ENCODE assay signal across 8 cellular contexts in genomic region chr20:56468317-56469076, GRCh38. TPM values are rescaled to one million over a fixed set of nuclear protein-coding genes. Genes with fewer than 3 reads are reported as not detected.
A peak's percentile ranks its signal among the peaks of the same experiment; 100 is the strongest.
DNase-seq lines count a peak whose midpoint lies in the region; ATAC-seq and TF ChIP-seq lines count a peak whose summit lies in the region.

TSS of gene RTF2 (plus strand) at chr20:56468627. CDS start at chr20:56468698, 71 bp downstream.

- TF ChIP-seq CTCF in VCaP (conservative IDR thresholded peaks at IDR 0.05) = no peak

- H3K9ac ChIP-seq in skeletal muscle tissue (ENCODE audit: low read depth in 1 of 3, low read length in 3 of 3) = peak within 1 kb of the TSS; percentile 92 to 95 (median 93)

- H3K27ac ChIP-seq in VCaP (peak within 1 kb of the TSS; percentile 73), skeletal muscle tissue (ENCODE audit: low read depth, low read length) (peak within 1 kb of the TSS; percentile 92)

- peaks cover under 1 to 13% (median 3%) of the 10 kb centered on the region in 3 donors for H3K36me3 ChIP-seq in skeletal muscle tissue (ENCODE audit: control insufficient read depth in 3 of 3, insufficient read depth in 3 of 3, low read length in 3 of 3)

- ATAC-seq in GM18870 (IDR thresholded peaks at IDR 0.05; ENCODE audit: unreplicated experiment) (peak; percentile 91), HG03108 (IDR thresholded peaks at IDR 0.05; ENCODE audit: unreplicated experiment) (peak; percentile 96)

- in situ Hi-C loops in ACHN (cut with HindIII; ENCODE audit: low pct_ligation_motif_present, low pct_unique_long_range_greater_than_20kb, low sequenced_read_pairs) = no loop called here
- in situ Hi-C loops in T47D (cut with HindIII; ENCODE audit: low pct_unique_long_range_greater_than_20kb, low sequenced_read_pairs) = no loop called here

- no peaks in the 10 kb centered on the region for H3K27me3 ChIP-seq in skeletal muscle tissue (ENCODE audit: control insufficient read depth in 3 of 3, insufficient read depth in 3 of 3, low read length in 3 of 3)

- peaks cover 13 to 20% (median 16%) of the 10 kb centered on the region in 3 donors for H3K4me1 ChIP-seq in skeletal muscle tissue (ENCODE audit: control insufficient read depth in 3 of 3, insufficient read depth in 3 of 3, low read length in 3 of 3)

- H3K4me3 ChIP-seq in iPS-18c (ENCODE audit: insufficient read depth, low read depth, low read length) (peak within 1 kb of the TSS; percentile 91), skeletal muscle tissue (ENCODE audit: low read length in 3 of 3) (peak within 1 kb of the TSS; percentile 92 to 100 (median 92))

- DNase-seq in ACHN = peak; percentile 88
- peak; percentile 88 for DNase-seq in NCI-H2196 treated with DMSO at 0.1 percent for 48 hours (lab: John Stamatoyannopoulos, UW; ENCODE audit: unreplicated experiment)
- DNase-seq in T47D (ENCODE audit: low read depth in 1 of 2, low spot score in 1 of 2) = peak; percentile 83 to 96

- H3K9me3 ChIP-seq in iPS-18c (ENCODE audit: control insufficient read depth, insufficient read depth, low read length) = no peaks in the 10 kb centered on the region
- no peaks in the 10 kb centered on the region for H3K9me3 ChIP-seq in skeletal muscle tissue (ENCODE audit: control insufficient read depth in 3 of 3, low read length in 3 of 3)

RNA-seq across cellular contexts. Expression of gene RTF2, which starts in this region (rescaled TPM):
- total RNA-seq in skeletal muscle tissue = 68.4 TPM

Comparison
In these comparisons a context has a peak if more than half of its experiments do, and no peak if none do; other contexts are left out.
1. Peak in every context shown above with its lines: DNase-seq, ATAC-seq, H3K4me3 ChIP-seq and H3K27ac ChIP-seq.